In the genomic region with DNA sequence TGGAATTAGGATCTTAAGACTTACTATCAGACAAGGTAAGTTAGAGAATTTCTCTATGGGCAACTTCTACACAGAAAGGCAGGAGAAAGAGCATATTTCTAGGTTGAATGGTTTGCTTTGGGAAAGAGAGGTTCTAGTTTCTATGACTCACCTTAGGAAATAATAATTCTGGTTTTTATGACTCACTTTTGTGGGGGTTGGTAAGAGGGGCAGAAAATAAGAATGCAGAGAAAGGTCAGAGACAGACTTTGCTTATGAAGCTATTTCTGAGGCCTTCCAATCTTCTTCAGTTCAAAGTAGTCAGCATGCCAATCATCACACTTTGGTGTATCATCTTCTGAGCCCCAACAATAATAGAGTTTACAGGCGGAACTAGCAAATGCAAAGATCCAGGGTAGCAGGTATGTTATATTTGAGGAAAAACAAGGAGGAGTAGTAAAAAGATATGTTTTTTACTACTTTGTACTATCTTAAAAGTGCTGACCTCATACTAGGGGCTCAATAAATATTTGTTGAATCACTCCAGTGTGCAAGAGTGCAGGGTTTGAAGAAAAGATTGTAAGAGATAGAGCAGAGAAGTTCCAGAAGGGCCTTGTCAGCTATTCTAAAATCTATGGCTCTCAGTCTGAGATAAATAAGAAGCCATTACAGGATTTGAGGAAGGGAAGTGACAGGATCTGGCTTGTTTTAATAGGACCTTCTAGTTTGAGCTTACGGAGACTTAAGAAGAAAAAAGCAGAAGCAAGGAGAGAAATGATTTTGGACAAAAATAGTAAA, we compare ENCODE assay signal across 21 cellular contexts. TPM values are rescaled to one million over a fixed set of nuclear protein-coding genes. Genes with fewer than 3 reads are reported as not detected.
A peak's percentile ranks its signal among the peaks of the same experiment; 100 is the strongest.
DNase-seq lines count a peak whose midpoint lies in the region; ATAC-seq and TF ChIP-seq lines count a peak whose summit lies in the region.
"Had no signal": no experiment of that assay in that cellular context is flagged by ENCODE, and none has a peak within 500 bp of the region (broad histone marks: within the 10 kb centered on the region; RNA-seq: fewer than 3 reads in every experiment).

No MANE protein-coding gene starts in this region.

- H3K4me3 ChIP-seq in choroid plexus epithelial cell (ENCODE audit: low read depth, low read length): no peak overlapping the region
- H3K4me3 ChIP-seq: BLaER1, K562, skin epidermis had no signal

- TF ChIP-seq CTCF in choroid plexus epithelial cell (conservative IDR thresholded peaks at IDR 0.05; ENCODE audit: low read depth, low read length): no peak

- peak; percentile 68 for DNase-seq in Daoy (ENCODE audit: low read depth)
- peak; percentile 71 for DNase-seq in NCI-H226
- DNase-seq in choroid plexus epithelial cell (ENCODE audit: low read depth): peak; percentile 48
- DNase-seq in left kidney (ENCODE audit: low read depth, low spot score): peak; percentile 1
- no peak for DNase-seq in NCI-H1930 (lab: John Stamatoyannopoulos, UW)
- DNase-seq in amygdala (lab: John Stamatoyannopoulos, UW): no peak
- DNase-seq in SKM-1 treated with dmso at 0.1 percent for 144 hours (lab: John Stamatoyannopoulos, UW; ENCODE audit: unreplicated experiment): no peak
- DNase-seq: activated CD4-positive, alpha-beta T cell treated with anti-CD3 and anti-CD28 coated beads for 48 hours; activated naive CD4-positive, alpha-beta T cell; caudate nucleus; effector CD8-positive, alpha-beta T cell; GOT3; NCI-H1048; NCI-H69; stimulated activated CD4-positive, alpha-beta T cell treated with anti-CD3 and anti-CD28 coated beads, Interleukin-4, amount 100 ng/mL, for 4 hours; stimulated activated CD8-positive, alpha-beta memory T cell treated with anti-CD3 and anti-CD28 coated beads, Interleukin-4, amount 100 ng/mL, for 48 hours had no signal

- ATAC-seq in HG03045 (IDR thresholded peaks at IDR 0.05; ENCODE audit: unreplicated experiment): no peak
- ATAC-seq: K562 had no signal

RNA-seq across cellular contexts. Expression of gene LRFN5, which starts 56.7 kb away (rescaled TPM):
- total RNA-seq in Daoy (2014; rRNA removed; shearing (Covaris generic)): 2.0 and 2.8 TPM in 2 replicates
- total RNA-seq: myocyte had no signal

Comparison
In these comparisons a context has a peak if more than half of its experiments do, and no peak if none do; other contexts are left out.
1. DNase-seq: peak in Daoy (single experiment), NCI-H226 (single experiment), choroid plexus epithelial cell (single experiment) and left kidney (single experiment); none in NCI-H1930 (0 of 2), amygdala (0 of 56) and SKM-1 treated with dmso at 0.1 percent for 144 hours (single experiment).